In the genomic region with DNA sequence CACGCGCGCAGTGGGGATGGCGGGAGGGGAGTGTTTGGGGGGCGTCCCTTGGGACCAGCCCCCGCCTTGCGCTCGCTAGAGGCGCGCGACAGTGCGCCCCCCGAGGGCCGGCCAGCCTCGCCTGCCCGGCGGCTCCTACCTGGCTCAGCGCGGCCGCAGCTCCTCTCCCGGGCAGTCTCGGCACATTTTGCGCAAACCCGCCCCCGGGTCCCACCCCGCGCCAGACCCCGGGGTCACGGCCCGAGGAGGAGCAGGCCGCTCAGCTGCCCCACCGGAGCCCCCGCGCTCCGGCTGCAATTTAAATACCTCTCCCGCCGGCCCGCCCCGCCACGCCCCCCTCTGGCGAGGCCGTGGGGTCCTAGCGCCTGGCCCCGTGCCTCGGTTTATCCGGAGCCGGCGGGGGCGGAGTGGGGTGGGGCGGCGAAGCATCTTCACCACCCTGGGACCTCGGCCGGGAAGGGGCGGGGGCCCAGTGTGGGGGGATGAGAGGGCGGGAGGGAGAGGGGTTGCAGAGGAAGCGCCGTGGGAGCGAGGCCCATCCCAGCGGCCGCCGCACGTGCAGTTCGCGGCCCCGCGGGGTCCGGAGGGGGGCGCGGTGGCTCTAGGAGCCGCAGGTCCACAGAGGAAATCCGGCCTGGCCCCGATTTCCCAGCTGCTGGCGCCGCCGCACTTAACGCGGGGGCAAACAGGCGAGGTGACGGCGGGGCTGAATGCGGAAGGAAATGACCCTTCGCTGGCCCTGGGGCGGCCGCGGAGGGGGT, we compare ENCODE assay signal across 8 cellular contexts. TPM values are rescaled to one million over a fixed set of nuclear protein-coding genes. Genes with fewer than 3 reads are reported as not detected.
DNase-seq lines count a peak whose midpoint lies in the region; ATAC-seq and TF ChIP-seq lines count a peak whose summit lies in the region.

A gene with protein sequence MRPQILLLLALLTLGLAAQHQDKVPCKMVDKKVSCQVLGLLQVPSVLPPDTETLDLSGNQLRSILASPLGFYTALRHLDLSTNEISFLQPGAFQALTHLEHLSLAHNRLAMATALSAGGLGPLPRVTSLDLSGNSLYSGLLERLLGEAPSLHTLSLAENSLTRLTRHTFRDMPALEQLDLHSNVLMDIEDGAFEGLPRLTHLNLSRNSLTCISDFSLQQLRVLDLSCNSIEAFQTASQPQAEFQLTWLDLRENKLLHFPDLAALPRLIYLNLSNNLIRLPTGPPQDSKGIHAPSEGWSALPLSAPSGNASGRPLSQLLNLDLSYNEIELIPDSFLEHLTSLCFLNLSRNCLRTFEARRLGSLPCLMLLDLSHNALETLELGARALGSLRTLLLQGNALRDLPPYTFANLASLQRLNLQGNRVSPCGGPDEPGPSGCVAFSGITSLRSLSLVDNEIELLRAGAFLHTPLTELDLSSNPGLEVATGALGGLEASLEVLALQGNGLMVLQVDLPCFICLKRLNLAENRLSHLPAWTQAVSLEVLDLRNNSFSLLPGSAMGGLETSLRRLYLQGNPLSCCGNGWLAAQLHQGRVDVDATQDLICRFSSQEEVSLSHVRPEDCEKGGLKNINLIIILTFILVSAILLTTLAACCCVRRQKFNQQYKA (minus strand): TSS at position 273 of the 761 bp plus-strand sequence. CDS start 4,793 bp downstream, outside the sequence.

- H3K36me3 Mint-ChIP-seq in activated naive CD4-positive, alpha-beta T cell treated with anti-CD3 and anti-CD28 coated beads for 36 hours (ENCODE audit: low read depth): no peaks in the 10 kb centered on the region

- H3K36me3 ChIP-seq in BLaER1 treated with 17β-estradiol and CSF1 and Interleukin-3, amounts not matched to agents 10 nM and 100 nM: no peaks in the 10 kb centered on the region
- peaks cover 0 to 4% (median 0%) of the 10 kb centered on the region in 9 donors for H3K36me3 ChIP-seq in heart right ventricle
- H3K36me3 ChIP-seq in prostate gland: no peaks in the 10 kb centered on the region

- peaks cover 14% of the 10 kb centered on the region for H3K4me1 Mint-ChIP-seq in activated naive CD4-positive, alpha-beta T cell treated with anti-CD3 and anti-CD28 coated beads for 36 hours (ENCODE audit: low read depth)

- CTCF ChIA-PET in activated naive CD4-positive, alpha-beta T cell treated with anti-CD3 and anti-CD28 coated beads for 36 hours (lab: Charles Lee): interaction anchor here (1.0 kb wide), 1 partner anchor 38 kb away, joined by 4 read pairs; no protein-coding TSS in a partner anchor

- peak within 1 kb of the TSS in 10 of 11 experiments; percentile 38 to 74 (median 62); a peak in 19 of 22 replicates for H3K9ac ChIP-seq in BLaER1 treated with 17β-estradiol and CSF1 and Interleukin-3, amounts not matched to agents 10 nM and 100 nM

- H3K4me2 ChIP-seq in BLaER1 treated with 17β-estradiol and CSF1 and Interleukin-3, amounts not matched to agents 10 nM and 100 nM: peak within 1 kb of the TSS; percentile 90 to 100 (median 98)

- peaks cover 64 to 100% (median 99%) of the 10 kb centered on the region in 10 experiments for H3K4me1 ChIP-seq in BLaER1 treated with 17β-estradiol and CSF1 and Interleukin-3, amounts not matched to agents 10 nM and 100 nM
- H3K4me1 ChIP-seq in heart right ventricle (peaks cover 18 to 80% (median 55%) of the 10 kb centered on the region in 9 donors), prostate gland (replicated peaks) (no peaks in the 10 kb centered on the region)

- peaks cover 31% of the 10 kb centered on the region for H3K27me3 Mint-ChIP-seq in activated naive CD4-positive, alpha-beta T cell treated with anti-CD3 and anti-CD28 coated beads for 36 hours (ENCODE audit: low read depth)

- intact Hi-C loops in activated naive CD4-positive, alpha-beta T cell treated with anti-CD3 and anti-CD28 coated beads for 36 hours (cut with micrococcal nuclease): no loop called here
- intact Hi-C loops in heart right ventricle (cut with DNase I): loop anchor here in 5 of 10 donors (1.0 to 5.0 kb wide), 4 partner anchors 58 to 92 kb away; no protein-coding TSS in a partner anchor
- intact Hi-C loops in prostate gland (cut with DNase I): no loop called here

- DNase-seq in activated naive CD4-positive, alpha-beta T cell treated with anti-CD3 and anti-CD28 coated beads for 36 hours: peak; percentile 16
- peak; percentile 79 to 84 for DNase-seq in heart right ventricle
- no peak for DNase-seq in prostate gland (ENCODE audit: low spot score)
- DNase-seq in middle frontal gyrus (ENCODE audit: extremely low spot score, low spot score): no peak

- H3K27me3 ChIP-seq in BLaER1 treated with 17β-estradiol and CSF1 and Interleukin-3, amounts not matched to agents 10 nM and 100 nM: peaks cover 32 to 79% (median 44%) of the 10 kb centered on the region in 11 experiments
- H3K27me3 ChIP-seq in heart right ventricle (peaks cover 0 to 36% (median 0%) of the 10 kb centered on the region in 7 donors), prostate gland (replicated peaks; ENCODE audit: insufficient read depth) (no peaks in the 10 kb centered on the region)

- TF ChIP-seq POLR2A in prostate gland (IDR thresholded peaks at IDR 0.05): no peak

- peak within 1 kb of the TSS; percentile 50 for H3K4me3 Mint-ChIP-seq in activated naive CD4-positive, alpha-beta T cell treated with anti-CD3 and anti-CD28 coated beads for 36 hours

- peak within 1 kb of the TSS in 9 of 11 experiments; percentile 11 to 67 (median 50); a peak in 14 of 22 replicates for H3K27ac ChIP-seq in BLaER1 treated with 17β-estradiol and CSF1 and Interleukin-3, amounts not matched to agents 10 nM and 100 nM
- H3K27ac ChIP-seq in heart right ventricle (peak within 1 kb of the TSS; percentile 83 to 96 (median 90)), prostate gland (peak within 1 kb of the TSS in 1 of 2 donors; percentile 29)

- no peaks in the 10 kb centered on the region for H3K9me3 ChIP-seq in BLaER1 treated with 17β-estradiol and CSF1 and Interleukin-3, amounts not matched to agents 10 nM and 100 nM (replicated peaks in 1 of 11)
- H3K9me3 ChIP-seq in heart right ventricle (no peaks in the 10 kb centered on the region), prostate gland (no peaks in the 10 kb centered on the region)

- peak; percentile 54 to 78 (median 70) for ATAC-seq in heart right ventricle
- no peak for ATAC-seq in HG03280 (IDR thresholded peaks at IDR 0.05; ENCODE audit: unreplicated experiment)
- no peak for ATAC-seq in HG02642 (IDR thresholded peaks at IDR 0.05; ENCODE audit: poor library complexity, unreplicated experiment)

- no peaks in the 10 kb centered on the region for H3K9me3 Mint-ChIP-seq in activated naive CD4-positive, alpha-beta T cell treated with anti-CD3 and anti-CD28 coated beads for 36 hours

- 1% methylated on average over 75 to 85 of the region's 85 CpGs for WGBS in heart right ventricle, 2 donors
- 2% methylated on average over 59 of the region's 85 CpGs for WGBS in prostate gland

- peak in 4 of 9 donors; percentile 7 to 25 (median 8) for TF ChIP-seq CTCF in heart right ventricle (IDR thresholded peaks at IDR 0.05)
- no peak for TF ChIP-seq CTCF in prostate gland (IDR thresholded peaks at IDR 0.05)

- H4K20me1 ChIP-seq in BLaER1 treated with 17β-estradiol and CSF1 and Interleukin-3, amounts not matched to agents 10 nM and 100 nM: peaks cover 0 to 63% (median 45%) of the 10 kb centered on the region in 11 experiments; a peak in 17 of 22 replicates

- no peak within 1 kb of the TSS for H3K27ac Mint-ChIP-seq in activated naive CD4-positive, alpha-beta T cell treated with anti-CD3 and anti-CD28 coated beads for 36 hours

- no peak for TF ChIP-seq RAD21 in Ishikawa (IDR thresholded peaks at IDR 0.05; ENCODE audit: low read depth)

- H3K4me3 ChIP-seq in BLaER1 treated with 17β-estradiol and CSF1 and Interleukin-3, amounts not matched to agents 10 nM and 100 nM: peak within 1 kb of the TSS; percentile 48 to 70 (median 58)
- peak within 1 kb of the TSS; percentile 47 to 87 (median 74) for H3K4me3 ChIP-seq in heart right ventricle
- peak within 1 kb of the TSS; percentile 39 to 41 for H3K4me3 ChIP-seq in prostate gland

- no peak for TF ChIP-seq EP300 in Ishikawa (IDR thresholded peaks at IDR 0.05; ENCODE audit: borderline replicate concordance)

TF ChIP-seq in Ishikawa, 13 proteins besides CTCF, POLR2A, EP300 and RAD21:
- TF ChIP-seq TCF12 (IDR thresholded peaks at IDR 0.05; ENCODE audit: low read depth) (no peak), EGR1 (IDR thresholded peaks at IDR 0.05) (no peak), ZBTB7A (IDR thresholded peaks at IDR 0.05; ENCODE audit: low read depth) (peak; percentile 47; the same call in 1 of the 2 replicates), YY1 (IDR thresholded peaks at IDR 0.05; ENCODE audit: low read depth) (no peak)
- TF ChIP-seq, protein P1, sequence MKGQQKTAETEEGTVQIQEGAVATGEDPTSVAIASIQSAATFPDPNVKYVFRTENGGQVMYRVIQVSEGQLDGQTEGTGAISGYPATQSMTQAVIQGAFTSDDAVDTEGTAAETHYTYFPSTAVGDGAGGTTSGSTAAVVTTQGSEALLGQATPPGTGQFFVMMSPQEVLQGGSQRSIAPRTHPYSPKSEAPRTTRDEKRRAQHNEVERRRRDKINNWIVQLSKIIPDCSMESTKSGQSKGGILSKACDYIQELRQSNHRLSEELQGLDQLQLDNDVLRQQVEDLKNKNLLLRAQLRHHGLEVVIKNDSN (IDR thresholded peaks at IDR 0.05): no peak
- TF ChIP-seq, protein P2, sequence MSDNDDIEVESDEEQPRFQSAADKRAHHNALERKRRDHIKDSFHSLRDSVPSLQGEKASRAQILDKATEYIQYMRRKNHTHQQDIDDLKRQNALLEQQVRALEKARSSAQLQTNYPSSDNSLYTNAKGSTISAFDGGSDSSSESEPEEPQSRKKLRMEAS (IDR thresholded peaks at IDR 0.05): no peak
TF ChIP-seq in Ishikawa: peak in this region for 1.

RNA-seq across cellular contexts. Expression of the gene that starts here (rescaled TPM):
- 1 to 10 TPM; 2.5 to 3.0 TPM for total RNA-seq in activated naive CD4-positive, alpha-beta T cell treated with anti-CD3 and anti-CD28 coated beads for 36 hours
- total RNA-seq in heart right ventricle: 10 to 100 TPM; 16.7 to 61.3 (median 31.5) TPM
- 100 to 1,000 TPM in 1 of 2 donors, 10 to 100 TPM in 1; 62.4 to 215 TPM for polyA plus RNA-seq in heart right ventricle
- total RNA-seq in prostate gland: 10 to 100 TPM; 16.2 to 37.3 TPM

Comparison
In these comparisons a context has a peak if more than half of its experiments do, and no peak if none do; other contexts are left out.
1. RNA of the gene that starts here (total RNA-seq): 16.2 to 37.3 TPM in prostate gland and 16.7 to 61.3 TPM in heart right ventricle; 2.5 to 3.0 TPM in activated naive CD4-positive, alpha-beta T cell treated with anti-CD3 and anti-CD28 coated beads for 36 hours; every median in the first group is over 4 times any median in the second.
2. DNase-seq: peak in activated naive CD4-positive, alpha-beta T cell treated with anti-CD3 and anti-CD28 coated beads for 36 hours (single experiment) and heart right ventricle (2 of 2); none in prostate gland (single experiment) and middle frontal gyrus (single experiment).
3. ATAC-seq: peak in heart right ventricle (8 of 8); none in HG03280 (single experiment) and HG02642 (single experiment).
4. Peak in every context shown above with its lines, with median percentiles within 50 percentile points of each other: H3K4me3 ChIP-seq.